Comparison of ENCODE assay signal across 8 cellular contexts in genomic region chr5:176416123-176416924, GRCh38. TPM values are rescaled to one million over a fixed set of nuclear protein-coding genes. Genes with fewer than 3 reads are reported as not detected.
DNase-seq lines count a peak whose midpoint lies in the region; ATAC-seq and TF ChIP-seq lines count a peak whose summit lies in the region.

Gene CLTB (minus strand): TSS chr5:176416539. CDS start chr5:176416363, 176 bp downstream.

- H3K4me1 Mint-ChIP-seq in activated T-cell treated with anti-CD3 and anti-CD28 coated beads, Interleukin-2, amount 50 U/mL, for 72 hours (ENCODE audit: low read depth) = peaks cover 41% of the 10 kb centered on the region

- intact Hi-C loops in Panc1 (cut with micrococcal nuclease; ENCODE audit: unreplicated experiment) (loop anchor here (10.0 kb wide), 1 partner anchor 78 kb away; no protein-coding TSS in a partner anchor), esophagus squamous epithelium (cut with DNase I) (loop anchor here (10.0 kb wide), 1 partner anchor 118 kb away; the partner anchor contains the start of gene RNF44)

- ATAC-seq in GM21447 (IDR thresholded peaks at IDR 0.05; ENCODE audit: unreplicated experiment) = peak; percentile 89
- ATAC-seq in Panc1 = peak; percentile 98
- peak; percentile 98 for ATAC-seq in activated T-cell treated with anti-CD3 and anti-CD28 coated beads, Interleukin-2, amount 50 U/mL, for 72 hours (replicated peaks in 1 of 2)

- in situ Hi-C loops in Panc1 (cut with HindIII; ENCODE audit: low pct_unique_long_range_greater_than_20kb, low sequenced_read_pairs) = no loop called here

- peak within 1 kb of the TSS; percentile 56 for H3K27ac Mint-ChIP-seq in activated T-cell treated with anti-CD3 and anti-CD28 coated beads, Interleukin-2, amount 50 U/mL, for 72 hours

- peak within 1 kb of the TSS; percentile 81 to 86 for H3K4me3 Mint-ChIP-seq in activated T-cell treated with anti-CD3 and anti-CD28 coated beads, Interleukin-2, amount 50 U/mL, for 72 hours

- TF ChIP-seq CTCF in Panc1 (IDR thresholded peaks at IDR 0.05) (peak; percentile 99), esophagus squamous epithelium (IDR thresholded peaks at IDR 0.05) (peak; percentile 50 to 97 (median 94))

- no peaks in the 10 kb centered on the region for H3K27me3 Mint-ChIP-seq in activated T-cell treated with anti-CD3 and anti-CD28 coated beads, Interleukin-2, amount 50 U/mL, for 72 hours (ENCODE audit: low read depth)

- no peaks in the 10 kb centered on the region for H3K27me3 ChIP-seq in Panc1 (ENCODE audit: control insufficient read depth, insufficient read depth, low read length)
- peaks cover 0 to 4% (median 0%) of the 10 kb centered on the region in 4 donors for H3K27me3 ChIP-seq in esophagus squamous epithelium

- peak in 3 of 4 donors; percentile 93 to 95 (median 94) for TF ChIP-seq POLR2A in esophagus squamous epithelium (IDR thresholded peaks at IDR 0.05)

- WGBS in esophagus squamous epithelium, 2 donors = 19% methylated on average over 4 of the region's 99 CpGs; no CpG with 5 or more reads in 1 of the 2 donors

- H3K9me3 Mint-ChIP-seq in activated T-cell treated with anti-CD3 and anti-CD28 coated beads, Interleukin-2, amount 50 U/mL, for 72 hours = peaks cover 0 to 3% of the 10 kb centered on the region in 2 donors

- BruUV-seq in Panc1 (replicated peaks; lab: Mats Ljungman, UMichigan) = no TSS peak

- peak; percentile 56 for DNase-seq in DMS153 treated with DMSO at 0.1 percent for 48 hours (lab: John Stamatoyannopoulos, UW; ENCODE audit: unreplicated experiment)
- peak; percentile 93 for DNase-seq in HuH-7 (ENCODE audit: low spot score)
- DNase-seq in Panc1 (ENCODE audit: low read depth, low spot score) = no peak
- DNase-seq in activated T-cell treated with anti-CD3 and anti-CD28 coated beads, Interleukin-2, amount 50 U/mL, for 72 hours = peak; percentile 85 to 86
- DNase-seq in esophagus squamous epithelium (lab: John Stamatoyannopoulos, UW) = no peak
- peak; percentile 85 for DNase-seq in myocyte (ENCODE audit: low read depth)
- peak; percentile 66 to 78 for DNase-seq in stimulated activated CD8-positive, alpha-beta memory T cell treated with anti-CD3 and anti-CD28 coated beads, Interleukin-7, amount 100 ng/mL, for 48 hours (ENCODE audit: extremely low read depth in 1 of 2, low read depth in 1 of 2)

- H3K27ac ChIP-seq in Panc1 (ENCODE audit: low read length) = peak within 1 kb of the TSS; percentile 81
- H3K27ac ChIP-seq in esophagus squamous epithelium = peak within 1 kb of the TSS; percentile 92 to 99 (median 96)

- H3K9me3 ChIP-seq in Panc1 (ENCODE audit: control insufficient read depth, insufficient read depth, low read depth, low read length) (no peaks in the 10 kb centered on the region), esophagus squamous epithelium (no peaks in the 10 kb centered on the region)

- CTCF ChIA-PET in Panc1 (lab: Charles Lee) = interaction anchor here (0.5 to 1.4 kb wide), 7 partner anchors 32 to 240 kb away, joined by 3 to 9 read pairs (median 3); partner anchors contain the start of genes FAF2 and RNF44

- H3K4me1 ChIP-seq in Panc1 (ENCODE audit: control insufficient read depth, insufficient read depth, low read length) = peaks cover 16% of the 10 kb centered on the region; the same call in 1 of the 2 replicates
- peaks cover 36 to 63% (median 44%) of the 10 kb centered on the region in 3 donors for H3K4me1 ChIP-seq in esophagus squamous epithelium

- POLR2A ChIA-PET in Panc1 (lab: Charles Lee) = interaction anchor here (0.6 to 0.7 kb wide), 2 partner anchors 11 to 29 kb away, joined by 3 to 8 read pairs; no protein-coding TSS in a partner anchor

- peaks cover 0 to 4% of the 10 kb centered on the region in 2 donors for H3K36me3 Mint-ChIP-seq in activated T-cell treated with anti-CD3 and anti-CD28 coated beads, Interleukin-2, amount 50 U/mL, for 72 hours (ENCODE audit: insufficient read depth in 2 of 2)

- H3K4me3 ChIP-seq in Panc1 (ENCODE audit: low read depth in 2 of 2, low read length in 2 of 2) = peak within 1 kb of the TSS; percentile 81 to 86
- peak within 1 kb of the TSS; percentile 77 to 98 (median 90) for H3K4me3 ChIP-seq in esophagus squamous epithelium

- no peaks in the 10 kb centered on the region for H3K36me3 ChIP-seq in Panc1 (ENCODE audit: control insufficient read depth, insufficient read depth, low read length)
- H3K36me3 ChIP-seq in esophagus squamous epithelium = peaks cover 0 to 3% (median 0%) of the 10 kb centered on the region in 3 donors

RNA-seq across cellular contexts. Expression of gene CLTB, which starts in this region (rescaled TPM):
- 124 TPM for total RNA-seq in Panc1 (2021; ENCODE audit: unreplicated experiment)
- polyA plus RNA-seq in Panc1 (2012; ENCODE audit: insufficient read length) = 173 TPM
- total RNA-seq in activated T-cell treated with anti-CD3 and anti-CD28 coated beads, Interleukin-2, amount 50 U/mL, for 72 hours = 10 to 100 TPM; 38.1 to 41.9 TPM
- 100 to 1,000 TPM; 347 to 732 (median 444) TPM for total RNA-seq in esophagus squamous epithelium
- 211 and 223 TPM in 2 replicates for total RNA-seq in myocyte
- polyA plus RNA-seq in myocyte (2012) = 231 TPM

Comparison
In these comparisons a context has a peak if more than half of its experiments do, and no peak if none do; other contexts are left out.
1. DNase-seq: peak in DMS153 treated with DMSO at 0.1 percent for 48 hours (single experiment), HuH-7 (single experiment), activated T-cell treated with anti-CD3 and anti-CD28 coated beads, Interleukin-2, amount 50 U/mL, for 72 hours (2 of 2), myocyte (single experiment) and stimulated activated CD8-positive, alpha-beta memory T cell treated with anti-CD3 and anti-CD28 coated beads, Interleukin-7, amount 100 ng/mL, for 48 hours (2 of 2); none in Panc1 (single experiment) and esophagus squamous epithelium (single experiment).
2. Peak in every context shown above with its lines, with median percentiles within 50 percentile points of each other: ATAC-seq.